In the genomic region with DNA sequence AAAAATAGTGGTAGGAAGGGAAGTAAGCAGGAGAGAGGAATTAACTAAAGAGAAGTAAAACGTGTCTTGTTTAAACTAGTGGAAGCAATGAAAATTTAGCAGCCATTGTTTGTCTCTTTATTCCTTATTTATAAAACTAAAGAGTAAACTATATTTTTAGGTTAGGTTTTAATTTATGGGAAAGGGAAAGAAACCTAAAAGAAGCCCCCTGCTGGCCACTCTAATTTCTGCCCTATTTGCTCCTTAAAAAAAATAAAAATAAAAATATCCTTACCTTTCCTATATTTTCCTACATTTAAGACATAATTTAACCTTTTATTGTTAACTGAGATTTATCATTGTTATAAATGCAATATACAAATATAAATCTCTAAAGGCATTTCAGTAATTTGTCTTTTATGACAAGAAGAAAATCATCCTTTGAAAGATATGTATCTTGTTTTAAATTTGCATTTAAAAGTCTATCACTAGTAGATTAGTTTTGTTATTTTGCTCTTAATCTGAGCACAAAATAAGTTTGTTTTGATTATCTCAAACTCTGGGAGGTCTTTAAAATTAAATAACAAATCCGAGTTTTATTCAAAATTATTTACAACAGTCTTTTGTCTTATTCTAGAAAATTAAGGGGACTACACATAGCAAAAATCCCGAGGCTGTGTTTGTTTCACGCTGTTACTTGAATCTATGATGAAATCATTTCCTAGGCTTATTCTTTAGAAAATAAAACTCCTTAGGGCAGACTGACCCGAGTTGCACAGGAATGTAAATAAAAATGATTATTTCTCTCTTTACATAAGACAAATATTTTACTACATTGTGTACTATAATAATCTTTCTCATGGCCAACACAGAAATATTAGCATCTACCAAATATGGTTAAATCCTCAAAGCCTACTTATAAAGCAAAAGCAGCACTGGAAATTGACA, we compare ENCODE assay signal across 8 cellular contexts.
DNase-seq lines count a peak whose midpoint lies in the region; ATAC-seq, FAIRE-seq and TF ChIP-seq lines count a peak whose summit lies in the region.

No MANE protein-coding gene starts in this region.

- H3K4me1 ChIP-seq in HepG2 (ENCODE audit: insufficient read depth, low read length) = peaks cover 43% of the 10 kb centered on the region

- H3K79me2 ChIP-seq in HepG2 (ENCODE audit: insufficient read depth, low read length) = no peaks in the 10 kb centered on the region

- H3K4me3 ChIP-seq in AG04449 (ENCODE audit: low read depth, low read length) (no peak overlapping the region), HepG2 (replicated peaks in 1 of 3; ENCODE audit: insufficient read depth in 1 of 3, low read depth in 2 of 3, low read length in 3 of 3) (peak overlapping the region in 2 of 3 experiments; percentile 29 to 36; a peak in 3 of 6 replicates)

- H3K27ac Mint-ChIP-seq in activated CD8-positive, alpha-beta T cell treated with anti-CD3 and anti-CD28 coated beads for 36 hours = no peak overlapping the region

- no peak overlapping the region for H2AFZ ChIP-seq in HepG2 (ENCODE audit: low read length)

- H3K36me3 ChIP-seq in HepG2 (replicated peaks in 1 of 2; ENCODE audit: control insufficient read depth in 1 of 2, insufficient read depth in 2 of 2, low read length in 2 of 2) = no peaks in the 10 kb centered on the region

- CTCF ChIA-PET in AG04449 (lab: Yijun Ruan, JAX) (interaction anchor here (0.9 to 2.9 kb wide), 25 partner anchors 11 to 625 kb away, joined by 3 to 30 read pairs (median 5); no protein-coding TSS in a partner anchor), HepG2 (lab: Yijun Ruan, JAX; ENCODE audit: low intra/inter-chr PET ratio, low total read pairs) (interaction anchor here (1.0 to 2.0 kb wide), 5 partner anchors 15 to 603 kb away, joined by 3 to 7 read pairs (median 4); no protein-coding TSS in a partner anchor)
- CTCF ChIA-PET in activated CD8-positive, alpha-beta T cell treated with anti-CD3 and anti-CD28 coated beads for 36 hours (lab: Charles Lee) = interaction anchor here (1.0 to 1.1 kb wide), 3 partner anchors 342 to 617 kb away, joined by 3 read pairs; no protein-coding TSS in a partner anchor

- TF ChIP-seq CTCF in AG04449 (IDR thresholded peaks at IDR 0.05; ENCODE audit: insufficient read depth, low read length, missing control alignments) (peak; percentile 21), GM13977 (IDR thresholded peaks at IDR 0.05; ENCODE audit: extremely low read depth, insufficient read depth, missing control alignments) (peak; percentile 39), HepG2 (CRISPR knock-in tag; IDR thresholded peaks at IDR 0.05) (peak; percentile 9; the same call in 1 of the 2 replicates)
- peak; percentile 60 for TF ChIP-seq CTCF in activated CD8-positive, alpha-beta T cell treated with anti-CD3 and anti-CD28 coated beads for 36 hours (IDR thresholded peaks at IDR 0.05)

- in situ Hi-C loops in GM13977 (cut with MboI; ENCODE audit: low pct_unique_long_range_greater_than_20kb, low sequenced_read_pairs, unreplicated experiment) (loop anchor here (25.0 kb wide), 1 partner anchor 624 kb away; no protein-coding TSS in a partner anchor), HepG2 (cut with HindIII; ENCODE audit: extremely low pct_ligation_motif_present, low pct_unique_long_range_greater_than_20kb) (loop anchor here (10.0 to 25.0 kb wide), 2 partner anchors 202 to 624 kb away; partner anchors contain the start of gene NRIP1)

- no peak for TF ChIP-seq RAD21 in HepG2 (CRISPR knock-in tag; IDR thresholded peaks at IDR 0.05)

- H3K36me3 Mint-ChIP-seq in activated CD8-positive, alpha-beta T cell treated with anti-CD3 and anti-CD28 coated beads for 36 hours (ENCODE audit: low read depth) = no peaks in the 10 kb centered on the region

- peaks cover 18% of the 10 kb centered on the region for H3K9me3 ChIP-seq in HepG2 (ENCODE audit: low read length)

- H3K4me1 Mint-ChIP-seq in activated CD8-positive, alpha-beta T cell treated with anti-CD3 and anti-CD28 coated beads for 36 hours (ENCODE audit: low read depth) = peaks cover 4% of the 10 kb centered on the region

- peak overlapping the region; percentile 20 for H3K9ac ChIP-seq in HepG2 (ENCODE audit: insufficient read depth, low read depth, low read length)

- intact Hi-C loops in activated CD8-positive, alpha-beta T cell treated with anti-CD3 and anti-CD28 coated beads for 36 hours (cut with micrococcal nuclease) = loop anchor here (5.0 to 10.0 kb wide), 2 partner anchors 192 to 619 kb away; no protein-coding TSS in a partner anchor
- intact Hi-C loops in HepG2 (cut with micrococcal nuclease; ENCODE audit: unreplicated experiment) = loop anchor here (2.0 to 5.0 kb wide), 5 partner anchors 119 to 604 kb away; no protein-coding TSS in a partner anchor

- TF ChIP-seq EP300 in HepG2 (IDR thresholded peaks at IDR 0.05; ENCODE audit: low read depth in 2 of 2, low read length in 2 of 2) (no peak), HepG2 (CRISPR knock-in tag; IDR thresholded peaks at IDR 0.05; ENCODE audit: borderline replicate concordance) (no peak)

- H3K4me3 Mint-ChIP-seq in activated CD8-positive, alpha-beta T cell treated with anti-CD3 and anti-CD28 coated beads for 36 hours = no peak overlapping the region

- FAIRE-seq in HepG2 (lab: Jason Lieb, UNC) (no peak), GM12891 (lab: Jason Lieb, UNC) (no peak)

- no peaks in the 10 kb centered on the region for H3K9me3 Mint-ChIP-seq in activated CD8-positive, alpha-beta T cell treated with anti-CD3 and anti-CD28 coated beads for 36 hours

- peak overlapping the region; percentile 78 for H3K4me2 ChIP-seq in HepG2 (ENCODE audit: low read depth, low read length)

- WGBS in HepG2 (ENCODE audit: low lambda C conversion rate) = 26% methylated on average over 5 of the region's 5 CpGs

- TSS peak; percentile 62 for BruUV-seq in HepG2 (replicated peaks; lab: Mats Ljungman, UMichigan)

- POLR2A ChIA-PET in AG04449 (lab: Yijun Ruan, JAX) = no interaction called here
- POLR2A ChIA-PET in activated CD8-positive, alpha-beta T cell treated with anti-CD3 and anti-CD28 coated beads for 36 hours (lab: Charles Lee) = no interaction called here
- POLR2A ChIA-PET in HepG2 (lab: Yijun Ruan, JAX) = interaction anchor here (1.2 to 2.4 kb wide), 6 partner anchors 15 to 578 kb away, joined by 4 to 27 read pairs (median 16); partner anchors contain the start of gene NRIP1

- no peaks in the 10 kb centered on the region for H4K20me1 ChIP-seq in HepG2 (ENCODE audit: insufficient read depth, low read length)

- no peak for ATAC-seq in activated CD8-positive, alpha-beta T cell treated with anti-CD3 and anti-CD28 coated beads for 36 hours
- ATAC-seq in HepG2 (no peak), GM19463 (IDR thresholded peaks at IDR 0.05; ENCODE audit: unreplicated experiment) (no peak)

- DNase-seq in AG04449 (ENCODE audit: low read depth, low spot score) = no peak
- no peak for DNase-seq in GM13977 (ENCODE audit: low spot score)
- peak; percentile 46 for DNase-seq in activated CD8-positive, alpha-beta T cell treated with anti-CD3 and anti-CD28 coated beads for 36 hours
- DNase-seq in HepG2 (ENCODE audit: low spot score) = peak; percentile 13
- DNase-seq in cortex of kidney (lab: John Stamatoyannopoulos, UW) = no peak
- DNase-seq in activated T-cell treated with anti-CD3 and anti-CD28 coated beads, Interleukin-2, amount 50 U/mL, for 48 hours = no peak
- no peak for DNase-seq in GM12891 (ENCODE audit: insufficient read length, low spot score)

- no peaks in the 10 kb centered on the region for H3K27me3 ChIP-seq in HepG2 (ENCODE audit: control insufficient read depth in 1 of 2, insufficient read depth in 2 of 2, low read length in 2 of 2)

- no peak for TF ChIP-seq POLR2A in HepG2 (IDR thresholded peaks at IDR 0.05; ENCODE audit: insufficient read depth in 1 of 2, low read depth in 2 of 2, low read length in 2 of 2)
- TF ChIP-seq POLR2A in GM12891 (IDR thresholded peaks at IDR 0.05; ENCODE audit: low read depth, low read length) = no peak

- peak overlapping the region; percentile 76 for H3K27ac ChIP-seq in HepG2 (ENCODE audit: extremely low read length, insufficient read depth, low read length)

- no peaks in the 10 kb centered on the region for H3K27me3 Mint-ChIP-seq in activated CD8-positive, alpha-beta T cell treated with anti-CD3 and anti-CD28 coated beads for 36 hours

TF ChIP-seq in HepG2, 621 proteins besides CTCF, POLR2A, EP300 and RAD21:
- TF ChIP-seq STAG1 (CRISPR knock-in tag; IDR thresholded peaks at IDR 0.05) = peak; percentile 12; the same call in 1 of the 2 replicates
- no peak for TF ChIP-seq ZNF792 (CRISPR knock-in tag; IDR thresholded peaks at IDR 0.05)
- no peak for TF ChIP-seq ZNF816 (CRISPR knock-in tag; IDR thresholded peaks at IDR 0.05; ENCODE audit: borderline replicate concordance)
- no peak for TF ChIP-seq NCOA2 (CRISPR knock-in tag; IDR thresholded peaks at IDR 0.05)
- TF ChIP-seq ZNF30 (CRISPR knock-in tag; IDR thresholded peaks at IDR 0.05) = no peak
TF ChIP-seq in HepG2: peak in this region for 1.

TF ChIP-seq in GM12891, 5 proteins besides CTCF, POLR2A, EP300 and RAD21:
- TF ChIP-seq PAX5 (IDR thresholded peaks at IDR 0.05; ENCODE audit: insufficient read depth, low read length, severe bottlenecking) (no peak), SPI1 (IDR thresholded peaks at IDR 0.05; ENCODE audit: low read depth, low read length) (no peak), POLR2AphosphoS5 (IDR thresholded peaks at IDR 0.05; ENCODE audit: low read depth, low read length) (no peak), POU2F2 (IDR thresholded peaks at IDR 0.05; ENCODE audit: low read depth, low read length) (no peak), TAF1 (IDR thresholded peaks at IDR 0.05; ENCODE audit: low read depth, low read length) (no peak)

Comparison
In these comparisons a context has a peak if more than half of its experiments do, and no peak if none do; other contexts are left out.
1. DNase-seq: peak in activated CD8-positive, alpha-beta T cell treated with anti-CD3 and anti-CD28 coated beads for 36 hours (single experiment) and HepG2 (single experiment); none in AG04449 (single experiment), GM13977 (single experiment), cortex of kidney (single experiment), activated T-cell treated with anti-CD3 and anti-CD28 coated beads, Interleukin-2, amount 50 U/mL, for 48 hours (0 of 2) and GM12891 (single experiment).
2. CTCF ChIP-seq: peak in every context shown above with its lines; median percentile 60 in activated CD8-positive, alpha-beta T cell treated with anti-CD3 and anti-CD28 coated beads for 36 hours; 39 in GM13977; 21 in AG04449; 9 in HepG2.